In the genomic region with DNA sequence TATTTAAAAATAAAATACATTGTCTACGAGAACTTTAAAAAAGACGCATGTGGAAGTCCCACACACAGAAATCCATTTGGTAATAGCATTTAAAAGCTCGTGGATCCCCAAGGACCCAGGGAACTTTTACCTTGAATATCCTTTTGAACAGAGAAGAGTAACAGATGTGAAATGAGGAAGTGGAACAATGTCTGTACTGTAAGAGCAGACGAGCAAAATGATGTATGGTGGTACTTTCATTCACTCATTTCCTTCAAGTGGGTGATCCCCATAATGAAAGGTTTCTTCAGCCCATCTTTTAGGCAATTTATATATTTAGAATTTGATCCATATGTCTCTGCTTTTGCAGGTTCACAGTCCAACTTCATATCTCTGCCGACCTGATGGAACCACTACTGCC, we compare ENCODE assay signal across 12 cellular contexts.
DNase-seq lines count a peak whose midpoint lies in the region; ATAC-seq, FAIRE-seq and TF ChIP-seq lines count a peak whose summit lies in the region.
"Had no signal": no experiment of that assay in that cellular context is flagged by ENCODE, and none has a peak within 500 bp of the region (broad histone marks: within the 10 kb centered on the region; RNA-seq: fewer than 3 reads in every experiment).

No MANE protein-coding gene starts in this region.

- peak; percentile 4 for FAIRE-seq in endothelial cell of umbilical vein (lab: Jason Lieb, UNC)
- no peak for FAIRE-seq in HepG2 (lab: Jason Lieb, UNC)
- no peak for FAIRE-seq in RCC 7860 (lab: Jason Lieb, UNC)

- no peak overlapping the region for H3K4me2 ChIP-seq in endothelial cell of umbilical vein (ENCODE audit: insufficient read depth, low read length)
- H3K4me2 ChIP-seq in HepG2 (ENCODE audit: low read depth, low read length) = no peak overlapping the region

- in situ Hi-C loops in HepG2 (cut with HindIII; ENCODE audit: extremely low pct_ligation_motif_present, low pct_unique_long_range_greater_than_20kb) = no loop called here

- H3K9ac ChIP-seq in endothelial cell of umbilical vein (replicated peaks; ENCODE audit: extremely low read depth, insufficient read depth, low read length) (no peak overlapping the region), HepG2 (ENCODE audit: insufficient read depth, low read depth, low read length) (no peak overlapping the region)

- no peak for DNase-seq in endothelial cell of umbilical vein (ENCODE audit: low read depth, low spot score)
- DNase-seq in NK-92 (lab: John Stamatoyannopoulos, UW; ENCODE audit: unreplicated experiment) = no peak
- no peak for DNase-seq in RWPE1 (ENCODE audit: low spot score)
- DNase-seq in HepG2 (ENCODE audit: low spot score) = no peak
- no peak for DNase-seq in RCC 7860 (ENCODE audit: low spot score)
- DNase-seq: activated T-cell treated with anti-CD3 and anti-CD28 coated beads for 4 hours, COR-L47, NCI-H82, T1000 had no signal

- BruUV-seq in endothelial cell of umbilical vein (replicated peaks; lab: Mats Ljungman, UMichigan) (no TSS peak), HepG2 (replicated peaks; lab: Mats Ljungman, UMichigan) (no TSS peak)

- no peak for TF ChIP-seq CTCF in endothelial cell of umbilical vein (IDR thresholded peaks at IDR 0.05; ENCODE audit: extremely low read depth in 1 of 2, insufficient read depth in 1 of 2, low read depth in 1 of 2, low read length in 2 of 2)
- TF ChIP-seq CTCF in RWPE1 (conservative IDR thresholded peaks at IDR 0.05; ENCODE audit: low read depth) = no peak
- no peak for TF ChIP-seq CTCF in HepG2 (CRISPR knock-in tag; IDR thresholded peaks at IDR 0.05)

- H3K27ac ChIP-seq in endothelial cell of umbilical vein (ENCODE audit: insufficient read depth, low read depth, low read length) = no peak overlapping the region
- no peak overlapping the region for H3K27ac ChIP-seq in RWPE1
- H3K27ac ChIP-seq in HepG2 (ENCODE audit: extremely low read length, insufficient read depth, low read length) = no peak overlapping the region

- intact Hi-C loops in endothelial cell of umbilical vein (cut with micrococcal nuclease) (no loop called here), HepG2 (cut with micrococcal nuclease; ENCODE audit: unreplicated experiment) (no loop called here)

- CTCF ChIA-PET in endothelial cell of umbilical vein (lab: Charles Lee) (no interaction called here), RWPE1 (lab: Yijun Ruan, JAX) (no interaction called here), HepG2 (lab: Yijun Ruan, JAX; ENCODE audit: low intra/inter-chr PET ratio, low total read pairs) (no interaction called here)

- TF ChIP-seq EP300 in HepG2 (IDR thresholded peaks at IDR 0.05; ENCODE audit: low read depth in 2 of 2, low read length in 2 of 2) = no peak
- no peak for TF ChIP-seq EP300 in HepG2 (CRISPR knock-in tag; IDR thresholded peaks at IDR 0.05; ENCODE audit: borderline replicate concordance)

- H3K79me2 ChIP-seq in endothelial cell of umbilical vein (ENCODE audit: control insufficient read depth, insufficient read depth, low read length) (no peaks in the 10 kb centered on the region), HepG2 (ENCODE audit: insufficient read depth, low read length) (no peaks in the 10 kb centered on the region)

- H3K9me1 ChIP-seq in endothelial cell of umbilical vein (replicated peaks; ENCODE audit: control insufficient read depth, extremely low read depth, insufficient read depth, low read length) = no peaks in the 10 kb centered on the region

- H3K4me3 ChIP-seq in endothelial cell of umbilical vein (replicated peaks in 1 of 3; ENCODE audit: insufficient read depth in 1 of 3, low read depth in 1 of 3, low read length in 3 of 3) = no peak overlapping the region
- H3K4me3 ChIP-seq in HepG2 (replicated peaks in 1 of 3; ENCODE audit: insufficient read depth in 1 of 3, low read depth in 2 of 3, low read length in 3 of 3) = no peak overlapping the region

- ATAC-seq in GM19035 (IDR thresholded peaks at IDR 0.05; ENCODE audit: unreplicated experiment) (peak; percentile 71), GM21825 (IDR thresholded peaks at IDR 0.05; ENCODE audit: unreplicated experiment) (peak; percentile 90), HG03378 (IDR thresholded peaks at IDR 0.05; ENCODE audit: unreplicated experiment) (peak; percentile 95), HepG2 (no peak)

- H3K9me3 ChIP-seq in endothelial cell of umbilical vein (replicated peaks; ENCODE audit: control insufficient read depth, insufficient read depth, low read length) (no peaks in the 10 kb centered on the region), HepG2 (ENCODE audit: low read length) (no peaks in the 10 kb centered on the region)

- WGBS in HepG2 (ENCODE audit: low lambda C conversion rate) = 47% methylated on average over 5 of the region's 5 CpGs

- dilution Hi-C loops in endothelial cell of umbilical vein (cut with MboI; ENCODE audit: extremely low pct_ligation_motif_present, low sequenced_read_pairs) = no loop called here

- POLR2A ChIA-PET in endothelial cell of umbilical vein (lab: Charles Lee) (no interaction called here), RWPE1 (lab: Yijun Ruan, JAX; ENCODE audit: low non-redundant PET) (no interaction called here), HepG2 (lab: Yijun Ruan, JAX) (no interaction called here)

- H3K4me1 ChIP-seq in endothelial cell of umbilical vein (ENCODE audit: control insufficient read depth, extremely low read depth, insufficient read depth, low read length) (no peaks in the 10 kb centered on the region), HepG2 (ENCODE audit: insufficient read depth, low read length) (peaks cover under 1% of the 10 kb centered on the region; the same call in 1 of the 2 replicates)

- H4K20me1 ChIP-seq in endothelial cell of umbilical vein (replicated peaks; ENCODE audit: control insufficient read depth, extremely low read depth, insufficient read depth, low read length) = no peaks in the 10 kb centered on the region
- no peaks in the 10 kb centered on the region for H4K20me1 ChIP-seq in HepG2 (ENCODE audit: insufficient read depth, low read length)

- no peak for TF ChIP-seq RAD21 in HepG2 (CRISPR knock-in tag; IDR thresholded peaks at IDR 0.05)

- TF ChIP-seq POLR2A in endothelial cell of umbilical vein (IDR thresholded peaks at IDR 0.05; ENCODE audit: low read depth, low read length) = no peak
- TF ChIP-seq POLR2A in HepG2 (IDR thresholded peaks at IDR 0.05; ENCODE audit: insufficient read depth in 1 of 2, low read depth in 2 of 2, low read length in 2 of 2) = no peak

- H3K36me3 ChIP-seq in endothelial cell of umbilical vein (ENCODE audit: control insufficient read depth in 2 of 2, extremely low read depth in 1 of 2, insufficient read depth in 2 of 2, low read length in 2 of 2) = no peaks in the 10 kb centered on the region
- H3K36me3 ChIP-seq in HepG2 (replicated peaks in 1 of 2; ENCODE audit: control insufficient read depth in 1 of 2, insufficient read depth in 2 of 2, low read length in 2 of 2) = no peaks in the 10 kb centered on the region

- H2AFZ ChIP-seq in endothelial cell of umbilical vein (ENCODE audit: low read depth, low read length) = no peak overlapping the region
- no peak overlapping the region for H2AFZ ChIP-seq in HepG2 (ENCODE audit: low read length)

- no peaks in the 10 kb centered on the region for H3K27me3 ChIP-seq in endothelial cell of umbilical vein (ENCODE audit: control insufficient read depth in 2 of 2, insufficient read depth in 2 of 2, low read length in 2 of 2)
- H3K27me3 ChIP-seq in HepG2 (ENCODE audit: control insufficient read depth in 1 of 2, insufficient read depth in 2 of 2, low read length in 2 of 2) = no peaks in the 10 kb centered on the region

TF ChIP-seq in endothelial cell of umbilical vein, 7 proteins besides CTCF, POLR2A, EP300 and RAD21:
- TF ChIP-seq MYC (IDR thresholded peaks at IDR 0.05; ENCODE audit: low read depth, low read length) = no peak
- TF ChIP-seq POLR2AphosphoS5 (IDR thresholded peaks at IDR 0.05; ENCODE audit: insufficient read depth, low read depth, low read length) = no peak
- no peak for TF ChIP-seq JUN (IDR thresholded peaks at IDR 0.05; ENCODE audit: borderline replicate concordance, insufficient read depth, insufficient read length, low read depth)
- TF ChIP-seq GATA2 (IDR thresholded peaks at IDR 0.05; ENCODE audit: insufficient read depth, insufficient read length, low read depth, low read length) = no peak
- TF ChIP-seq EZH2 (IDR thresholded peaks at IDR 0.05; ENCODE audit: borderline replicate concordance, low read depth, low read length, severe bottlenecking) = no peak
- TF ChIP-seq, protein P1, sequence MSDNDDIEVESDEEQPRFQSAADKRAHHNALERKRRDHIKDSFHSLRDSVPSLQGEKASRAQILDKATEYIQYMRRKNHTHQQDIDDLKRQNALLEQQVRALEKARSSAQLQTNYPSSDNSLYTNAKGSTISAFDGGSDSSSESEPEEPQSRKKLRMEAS (IDR thresholded peaks at IDR 0.05; ENCODE audit: insufficient read depth, insufficient read length) = no peak
- TF ChIP-seq FOS (IDR thresholded peaks at IDR 0.05; ENCODE audit: borderline replicate concordance, insufficient read depth, low read length) = no peak

TF ChIP-seq in HepG2, 621 proteins besides CTCF, POLR2A, EP300 and RAD21 (continues in another document):
- TF ChIP-seq, protein P2, sequence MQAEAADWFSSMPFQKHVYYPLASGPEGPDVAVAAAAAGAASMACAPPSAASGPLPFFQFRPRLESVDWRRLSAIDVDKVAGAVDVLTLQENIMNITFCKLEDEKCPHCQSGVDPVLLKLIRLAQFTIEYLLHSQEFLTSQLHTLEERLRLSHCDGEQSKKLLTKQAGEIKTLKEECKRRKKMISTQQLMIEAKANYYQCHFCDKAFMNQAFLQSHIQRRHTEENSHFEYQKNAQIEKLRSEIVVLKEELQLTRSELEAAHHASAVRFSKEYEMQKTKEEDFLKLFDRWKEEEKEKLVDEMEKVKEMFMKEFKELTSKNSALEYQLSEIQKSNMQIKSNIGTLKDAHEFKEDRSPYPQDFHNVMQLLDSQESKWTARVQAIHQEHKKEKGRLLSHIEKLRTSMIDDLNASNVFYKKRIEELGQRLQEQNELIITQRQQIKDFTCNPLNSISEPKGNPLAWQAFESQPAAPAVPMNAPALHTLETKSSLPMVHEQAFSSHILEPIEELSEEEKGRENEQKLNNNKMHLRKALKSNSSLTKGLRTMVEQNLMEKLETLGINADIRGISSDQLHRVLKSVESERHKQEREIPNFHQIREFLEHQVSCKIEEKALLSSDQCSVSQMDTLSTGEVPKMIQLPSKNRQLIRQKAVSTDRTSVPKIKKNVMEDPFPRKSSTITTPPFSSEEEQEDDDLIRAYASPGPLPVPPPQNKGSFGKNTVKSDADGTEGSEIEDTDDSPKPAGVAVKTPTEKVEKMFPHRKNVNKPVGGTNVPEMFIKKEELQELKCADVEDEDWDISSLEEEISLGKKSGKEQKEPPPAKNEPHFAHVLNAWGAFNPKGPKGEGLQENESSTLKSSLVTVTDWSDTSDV (CRISPR knock-in tag; IDR thresholded peaks at IDR 0.05) = no peak
